1 cellular context compared by ENCODE assay signal in the genomic region with DNA sequence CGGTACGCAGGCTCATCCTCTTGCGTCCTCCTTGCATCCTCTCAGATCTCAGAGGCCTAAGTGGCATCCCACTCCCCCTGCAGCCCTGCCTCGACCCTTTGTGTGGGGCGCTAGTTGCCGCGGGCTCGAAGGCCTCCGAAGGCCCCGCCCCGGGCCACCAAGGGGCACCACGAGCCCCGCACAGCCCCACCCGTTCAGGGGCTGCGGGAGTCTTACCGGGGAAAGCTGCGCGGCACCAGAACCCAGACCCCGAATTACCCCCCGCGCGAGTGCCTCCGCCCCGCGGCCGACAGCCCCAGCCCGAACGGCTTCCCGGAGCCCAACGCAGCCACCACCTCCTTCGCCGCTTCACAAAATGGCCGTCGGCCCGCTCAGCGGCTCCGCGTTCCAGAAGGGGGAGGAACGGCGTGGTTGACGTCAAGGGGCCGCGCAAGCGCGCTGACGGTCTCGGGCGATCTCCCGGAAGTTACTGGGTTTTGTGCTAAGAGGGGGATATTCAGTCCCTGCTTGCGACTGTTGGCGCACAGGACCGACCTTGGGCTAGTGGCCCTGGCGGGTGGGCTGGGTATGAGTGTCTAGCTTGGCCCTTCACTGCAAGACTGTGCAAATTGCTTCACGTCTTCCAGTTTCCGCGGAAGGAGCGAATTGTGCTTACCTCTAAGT.
TF ChIP-seq lines count a peak whose summit lies in the region.

A gene (minus strand): TSS at position 357 of the 663 bp plus-strand sequence. CDS start 31,977 bp downstream, outside the sequence.
A gene with protein sequence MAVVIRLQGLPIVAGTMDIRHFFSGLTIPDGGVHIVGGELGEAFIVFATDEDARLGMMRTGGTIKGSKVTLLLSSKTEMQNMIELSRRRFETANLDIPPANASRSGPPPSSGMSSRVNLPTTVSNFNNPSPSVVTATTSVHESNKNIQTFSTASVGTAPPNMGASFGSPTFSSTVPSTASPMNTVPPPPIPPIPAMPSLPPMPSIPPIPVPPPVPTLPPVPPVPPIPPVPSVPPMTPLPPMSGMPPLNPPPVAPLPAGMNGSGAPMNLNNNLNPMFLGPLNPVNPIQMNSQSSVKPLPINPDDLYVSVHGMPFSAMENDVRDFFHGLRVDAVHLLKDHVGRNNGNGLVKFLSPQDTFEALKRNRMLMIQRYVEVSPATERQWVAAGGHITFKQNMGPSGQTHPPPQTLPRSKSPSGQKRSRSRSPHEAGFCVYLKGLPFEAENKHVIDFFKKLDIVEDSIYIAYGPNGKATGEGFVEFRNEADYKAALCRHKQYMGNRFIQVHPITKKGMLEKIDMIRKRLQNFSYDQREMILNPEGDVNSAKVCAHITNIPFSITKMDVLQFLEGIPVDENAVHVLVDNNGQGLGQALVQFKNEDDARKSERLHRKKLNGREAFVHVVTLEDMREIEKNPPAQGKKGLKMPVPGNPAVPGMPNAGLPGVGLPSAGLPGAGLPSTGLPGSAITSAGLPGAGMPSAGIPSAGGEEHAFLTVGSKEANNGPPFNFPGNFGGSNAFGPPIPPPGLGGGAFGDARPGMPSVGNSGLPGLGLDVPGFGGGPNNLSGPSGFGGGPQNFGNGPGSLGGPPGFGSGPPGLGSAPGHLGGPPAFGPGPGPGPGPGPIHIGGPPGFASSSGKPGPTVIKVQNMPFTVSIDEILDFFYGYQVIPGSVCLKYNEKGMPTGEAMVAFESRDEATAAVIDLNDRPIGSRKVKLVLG (minus strand): TSS at position 357 of the 663 bp plus-strand sequence. CDS start 9,578 bp downstream, outside the sequence.

TF ChIP-seq in K562, 482 proteins besides CTCF, POLR2A, EP300 and RAD21 (continued from another document and continues in another):
- TF ChIP-seq, protein P1, sequence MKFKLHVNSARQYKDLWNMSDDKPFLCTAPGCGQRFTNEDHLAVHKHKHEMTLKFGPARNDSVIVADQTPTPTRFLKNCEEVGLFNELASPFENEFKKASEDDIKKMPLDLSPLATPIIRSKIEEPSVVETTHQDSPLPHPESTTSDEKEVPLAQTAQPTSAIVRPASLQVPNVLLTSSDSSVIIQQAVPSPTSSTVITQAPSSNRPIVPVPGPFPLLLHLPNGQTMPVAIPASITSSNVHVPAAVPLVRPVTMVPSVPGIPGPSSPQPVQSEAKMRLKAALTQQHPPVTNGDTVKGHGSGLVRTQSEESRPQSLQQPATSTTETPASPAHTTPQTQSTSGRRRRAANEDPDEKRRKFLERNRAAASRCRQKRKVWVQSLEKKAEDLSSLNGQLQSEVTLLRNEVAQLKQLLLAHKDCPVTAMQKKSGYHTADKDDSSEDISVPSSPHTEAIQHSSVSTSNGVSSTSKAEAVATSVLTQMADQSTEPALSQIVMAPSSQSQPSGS (CRISPR knock-in tag; IDR thresholded peaks at IDR 0.05): no peak; the same call in 1 of the 2 replicates
- TF ChIP-seq, protein P2, sequence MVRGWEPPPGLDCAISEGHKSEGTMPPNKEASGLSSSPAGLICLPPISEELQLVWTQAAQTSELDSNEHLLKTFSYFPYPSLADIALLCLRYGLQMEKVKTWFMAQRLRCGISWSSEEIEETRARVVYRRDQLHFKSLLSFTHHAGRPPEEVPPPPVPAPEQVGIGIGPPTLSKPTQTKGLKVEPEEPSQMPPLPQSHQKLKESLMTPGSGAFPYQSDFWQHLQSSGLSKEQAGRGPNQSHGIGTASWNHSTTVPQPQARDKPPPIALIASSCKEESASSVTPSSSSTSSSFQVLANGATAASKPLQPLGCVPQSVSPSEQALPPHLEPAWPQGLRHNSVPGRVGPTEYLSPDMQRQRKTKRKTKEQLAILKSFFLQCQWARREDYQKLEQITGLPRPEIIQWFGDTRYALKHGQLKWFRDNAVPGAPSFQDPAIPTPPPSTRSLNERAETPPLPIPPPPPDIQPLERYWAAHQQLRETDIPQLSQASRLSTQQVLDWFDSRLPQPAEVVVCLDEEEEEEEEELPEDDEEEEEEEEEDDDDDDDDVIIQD (CRISPR knock-in tag; IDR thresholded peaks at IDR 0.05): no peak
- TF ChIP-seq, protein P3, sequence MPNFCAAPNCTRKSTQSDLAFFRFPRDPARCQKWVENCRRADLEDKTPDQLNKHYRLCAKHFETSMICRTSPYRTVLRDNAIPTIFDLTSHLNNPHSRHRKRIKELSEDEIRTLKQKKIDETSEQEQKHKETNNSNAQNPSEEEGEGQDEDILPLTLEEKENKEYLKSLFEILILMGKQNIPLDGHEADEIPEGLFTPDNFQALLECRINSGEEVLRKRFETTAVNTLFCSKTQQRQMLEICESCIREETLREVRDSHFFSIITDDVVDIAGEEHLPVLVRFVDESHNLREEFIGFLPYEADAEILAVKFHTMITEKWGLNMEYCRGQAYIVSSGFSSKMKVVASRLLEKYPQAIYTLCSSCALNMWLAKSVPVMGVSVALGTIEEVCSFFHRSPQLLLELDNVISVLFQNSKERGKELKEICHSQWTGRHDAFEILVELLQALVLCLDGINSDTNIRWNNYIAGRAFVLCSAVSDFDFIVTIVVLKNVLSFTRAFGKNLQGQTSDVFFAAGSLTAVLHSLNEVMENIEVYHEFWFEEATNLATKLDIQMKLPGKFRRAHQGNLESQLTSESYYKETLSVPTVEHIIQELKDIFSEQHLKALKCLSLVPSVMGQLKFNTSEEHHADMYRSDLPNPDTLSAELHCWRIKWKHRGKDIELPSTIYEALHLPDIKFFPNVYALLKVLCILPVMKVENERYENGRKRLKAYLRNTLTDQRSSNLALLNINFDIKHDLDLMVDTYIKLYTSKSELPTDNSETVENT (CRISPR knock-in tag; IDR thresholded peaks at IDR 0.05): peak; percentile 42; the same call in 1 of the 2 replicates
- TF ChIP-seq ETV6 (IDR thresholded peaks at IDR 0.05; ENCODE audit: borderline replicate concordance in 1 of 2, low read depth in 2 of 2, low read length in 1 of 2) (no peak), ETV6 (CRISPR knock-in tag; IDR thresholded peaks at IDR 0.05; ENCODE audit: borderline replicate concordance) (no peak; the same call in 1 of the 2 replicates), ZNF174 (CRISPR knock-in tag; IDR thresholded peaks at IDR 0.05) (no peak), HLTF (IDR thresholded peaks at IDR 0.05) (no peak), RB1 (IDR thresholded peaks at IDR 0.05; ENCODE audit: low read depth) (peak; percentile 69), KAT7 (CRISPR knock-in tag; IDR thresholded peaks at IDR 0.05; ENCODE audit: borderline replicate concordance) (peak; percentile 75; the same call in 1 of the 2 replicates), MCM7 (IDR thresholded peaks at IDR 0.05) (no peak), CREB1 (IDR thresholded peaks at IDR 0.05) (peak; percentile 83), CREB1 (CRISPR knock-in tag; IDR thresholded peaks at IDR 0.05) (peak; percentile 88), POLR3G (IDR thresholded peaks at IDR 0.05; ENCODE audit: extremely low read depth, insufficient read length, insufficient replicate concordance) (no peak), SIX5 (IDR thresholded peaks at IDR 0.05; ENCODE audit: borderline replicate concordance in 1 of 2, insufficient read depth in 1 of 2, low read depth in 1 of 2, low read length in 2 of 2) (no peak), RAD51 (IDR thresholded peaks at IDR 0.05; ENCODE audit: borderline replicate concordance, low read depth) (no peak), ZBTB1 (CRISPR knock-in tag; IDR thresholded peaks at IDR 0.05; ENCODE audit: borderline replicate concordance, low read depth) (no peak; the same call in 1 of the 2 replicates), ASH1L (IDR thresholded peaks at IDR 0.05; ENCODE audit: borderline replicate concordance, low read depth, partially characterized antibody) (peak; percentile 41), MBD2 (IDR thresholded peaks at IDR 0.05; ENCODE audit: borderline replicate concordance, low read depth) (peak; percentile 69; the same call in 1 of the 2 replicates), MED1 (CRISPR knock-in tag; IDR thresholded peaks at IDR 0.05; ENCODE audit: borderline replicate concordance) (no peak), GATA2 (CRISPR knock-in tag; IDR thresholded peaks at IDR 0.05) (no peak)
- TF ChIP-seq, protein P4, sequence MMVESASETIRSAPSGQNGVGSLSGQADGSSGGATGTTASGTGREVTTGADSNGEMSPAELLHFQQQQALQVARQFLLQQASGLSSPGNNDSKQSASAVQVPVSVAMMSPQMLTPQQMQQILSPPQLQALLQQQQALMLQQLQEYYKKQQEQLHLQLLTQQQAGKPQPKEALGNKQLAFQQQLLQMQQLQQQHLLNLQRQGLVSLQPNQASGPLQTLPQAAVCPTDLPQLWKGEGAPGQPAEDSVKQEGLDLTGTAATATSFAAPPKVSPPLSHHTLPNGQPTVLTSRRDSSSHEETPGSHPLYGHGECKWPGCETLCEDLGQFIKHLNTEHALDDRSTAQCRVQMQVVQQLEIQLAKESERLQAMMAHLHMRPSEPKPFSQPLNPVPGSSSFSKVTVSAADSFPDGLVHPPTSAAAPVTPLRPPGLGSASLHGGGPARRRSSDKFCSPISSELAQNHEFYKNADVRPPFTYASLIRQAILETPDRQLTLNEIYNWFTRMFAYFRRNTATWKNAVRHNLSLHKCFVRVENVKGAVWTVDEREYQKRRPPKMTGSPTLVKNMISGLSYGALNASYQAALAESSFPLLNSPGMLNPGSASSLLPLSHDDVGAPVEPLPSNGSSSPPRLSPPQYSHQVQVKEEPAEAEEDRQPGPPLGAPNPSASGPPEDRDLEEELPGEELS (CRISPR knock-in tag; IDR thresholded peaks at IDR 0.05; ENCODE audit: borderline replicate concordance): peak; percentile 66; the same call in 1 of the 2 replicates
- TF ChIP-seq, protein P5, sequence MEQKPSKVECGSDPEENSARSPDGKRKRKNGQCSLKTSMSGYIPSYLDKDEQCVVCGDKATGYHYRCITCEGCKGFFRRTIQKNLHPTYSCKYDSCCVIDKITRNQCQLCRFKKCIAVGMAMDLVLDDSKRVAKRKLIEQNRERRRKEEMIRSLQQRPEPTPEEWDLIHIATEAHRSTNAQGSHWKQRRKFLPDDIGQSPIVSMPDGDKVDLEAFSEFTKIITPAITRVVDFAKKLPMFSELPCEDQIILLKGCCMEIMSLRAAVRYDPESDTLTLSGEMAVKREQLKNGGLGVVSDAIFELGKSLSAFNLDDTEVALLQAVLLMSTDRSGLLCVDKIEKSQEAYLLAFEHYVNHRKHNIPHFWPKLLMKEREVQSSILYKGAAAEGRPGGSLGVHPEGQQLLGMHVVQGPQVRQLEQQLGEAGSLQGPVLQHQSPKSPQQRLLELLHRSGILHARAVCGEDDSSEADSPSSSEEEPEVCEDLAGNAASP (IDR thresholded peaks at IDR 0.05): no peak
- TF ChIP-seq, protein P6, sequence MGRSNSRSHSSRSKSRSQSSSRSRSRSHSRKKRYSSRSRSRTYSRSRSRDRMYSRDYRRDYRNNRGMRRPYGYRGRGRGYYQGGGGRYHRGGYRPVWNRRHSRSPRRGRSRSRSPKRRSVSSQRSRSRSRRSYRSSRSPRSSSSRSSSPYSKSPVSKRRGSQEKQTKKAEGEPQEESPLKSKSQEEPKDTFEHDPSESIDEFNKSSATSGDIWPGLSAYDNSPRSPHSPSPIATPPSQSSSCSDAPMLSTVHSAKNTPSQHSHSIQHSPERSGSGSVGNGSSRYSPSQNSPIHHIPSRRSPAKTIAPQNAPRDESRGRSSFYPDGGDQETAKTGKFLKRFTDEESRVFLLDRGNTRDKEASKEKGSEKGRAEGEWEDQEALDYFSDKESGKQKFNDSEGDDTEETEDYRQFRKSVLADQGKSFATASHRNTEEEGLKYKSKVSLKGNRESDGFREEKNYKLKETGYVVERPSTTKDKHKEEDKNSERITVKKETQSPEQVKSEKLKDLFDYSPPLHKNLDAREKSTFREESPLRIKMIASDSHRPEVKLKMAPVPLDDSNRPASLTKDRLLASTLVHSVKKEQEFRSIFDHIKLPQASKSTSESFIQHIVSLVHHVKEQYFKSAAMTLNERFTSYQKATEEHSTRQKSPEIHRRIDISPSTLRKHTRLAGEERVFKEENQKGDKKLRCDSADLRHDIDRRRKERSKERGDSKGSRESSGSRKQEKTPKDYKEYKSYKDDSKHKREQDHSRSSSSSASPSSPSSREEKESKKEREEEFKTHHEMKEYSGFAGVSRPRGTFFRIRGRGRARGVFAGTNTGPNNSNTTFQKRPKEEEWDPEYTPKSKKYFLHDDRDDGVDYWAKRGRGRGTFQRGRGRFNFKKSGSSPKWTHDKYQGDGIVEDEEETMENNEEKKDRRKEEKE (IDR thresholded peaks at IDR 0.05; ENCODE audit: borderline replicate concordance in 1 of 2, control insufficient read depth in 1 of 2, low read depth in 2 of 2, low read length in 1 of 2): no peak
- TF ChIP-seq, protein P7, sequence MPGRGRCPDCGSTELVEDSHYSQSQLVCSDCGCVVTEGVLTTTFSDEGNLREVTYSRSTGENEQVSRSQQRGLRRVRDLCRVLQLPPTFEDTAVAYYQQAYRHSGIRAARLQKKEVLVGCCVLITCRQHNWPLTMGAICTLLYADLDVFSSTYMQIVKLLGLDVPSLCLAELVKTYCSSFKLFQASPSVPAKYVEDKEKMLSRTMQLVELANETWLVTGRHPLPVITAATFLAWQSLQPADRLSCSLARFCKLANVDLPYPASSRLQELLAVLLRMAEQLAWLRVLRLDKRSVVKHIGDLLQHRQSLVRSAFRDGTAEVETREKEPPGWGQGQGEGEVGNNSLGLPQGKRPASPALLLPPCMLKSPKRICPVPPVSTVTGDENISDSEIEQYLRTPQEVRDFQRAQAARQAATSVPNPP (IDR thresholded peaks at IDR 0.05; ENCODE audit: borderline replicate concordance, insufficient read depth, insufficient read length): no peak
- TF ChIP-seq, protein P8, sequence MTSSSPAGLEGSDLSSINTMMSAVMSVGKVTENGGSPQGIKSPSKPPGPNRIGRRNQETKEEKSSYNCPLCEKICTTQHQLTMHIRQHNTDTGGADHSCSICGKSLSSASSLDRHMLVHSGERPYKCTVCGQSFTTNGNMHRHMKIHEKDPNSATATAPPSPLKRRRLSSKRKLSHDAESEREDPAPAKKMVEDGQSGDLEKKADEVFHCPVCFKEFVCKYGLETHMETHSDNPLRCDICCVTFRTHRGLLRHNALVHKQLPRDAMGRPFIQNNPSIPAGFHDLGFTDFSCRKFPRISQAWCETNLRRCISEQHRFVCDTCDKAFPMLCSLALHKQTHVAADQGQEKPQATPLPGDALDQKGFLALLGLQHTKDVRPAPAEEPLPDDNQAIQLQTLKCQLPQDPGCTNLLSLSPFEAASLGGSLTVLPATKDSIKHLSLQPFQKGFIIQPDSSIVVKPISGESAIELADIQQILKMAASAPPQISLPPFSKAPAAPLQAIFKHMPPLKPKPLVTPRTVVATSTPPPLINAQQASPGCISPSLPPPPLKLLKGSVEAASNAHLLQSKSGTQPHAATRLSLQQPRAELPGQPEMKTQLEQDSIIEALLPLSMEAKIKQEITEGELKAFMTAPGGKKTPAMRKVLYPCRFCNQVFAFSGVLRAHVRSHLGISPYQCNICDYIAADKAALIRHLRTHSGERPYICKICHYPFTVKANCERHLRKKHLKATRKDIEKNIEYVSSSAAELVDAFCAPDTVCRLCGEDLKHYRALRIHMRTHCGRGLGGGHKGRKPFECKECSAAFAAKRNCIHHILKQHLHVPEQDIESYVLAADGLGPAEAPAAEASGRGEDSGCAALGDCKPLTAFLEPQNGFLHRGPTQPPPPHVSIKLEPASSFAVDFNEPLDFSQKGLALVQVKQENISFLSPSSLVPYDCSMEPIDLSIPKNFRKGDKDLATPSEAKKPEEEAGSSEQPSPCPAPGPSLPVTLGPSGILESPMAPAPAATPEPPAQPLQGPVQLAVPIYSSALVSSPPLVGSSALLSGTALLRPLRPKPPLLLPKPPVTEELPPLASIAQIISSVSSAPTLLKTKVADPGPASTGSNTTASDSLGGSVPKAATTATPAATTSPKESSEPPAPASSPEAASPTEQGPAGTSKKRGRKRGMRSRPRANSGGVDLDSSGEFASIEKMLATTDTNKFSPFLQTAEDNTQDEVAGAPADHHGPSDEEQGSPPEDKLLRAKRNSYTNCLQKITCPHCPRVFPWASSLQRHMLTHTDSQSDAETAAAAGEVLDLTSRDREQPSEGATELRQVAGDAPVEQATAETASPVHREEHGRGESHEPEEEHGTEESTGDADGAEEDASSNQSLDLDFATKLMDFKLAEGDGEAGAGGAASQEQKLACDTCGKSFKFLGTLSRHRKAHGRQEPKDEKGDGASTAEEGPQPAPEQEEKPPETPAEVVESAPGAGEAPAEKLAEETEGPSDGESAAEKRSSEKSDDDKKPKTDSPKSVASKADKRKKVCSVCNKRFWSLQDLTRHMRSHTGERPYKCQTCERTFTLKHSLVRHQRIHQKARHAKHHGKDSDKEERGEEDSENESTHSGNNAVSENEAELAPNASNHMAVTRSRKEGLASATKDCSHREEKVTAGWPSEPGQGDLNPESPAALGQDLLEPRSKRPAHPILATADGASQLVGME (CRISPR knock-in tag; IDR thresholded peaks at IDR 0.05): peak; percentile 6; the same call in 1 of the 2 replicates
